In genomic region chr22:23128269-23129108, GRCh38 we compare ENCODE assay signal across 8 cellular contexts. TPM values are rescaled to one million over a fixed set of nuclear protein-coding genes. Genes with fewer than 3 reads are reported as not detected.
A peak's percentile ranks its signal among the peaks of the same experiment; 100 is the strongest.
DNase-seq lines count a peak whose midpoint lies in the region; ATAC-seq lines count a peak whose summit lies in the region.

No MANE protein-coding gene starts in this region.

- ATAC-seq in memory B cell (ENCODE audit: low read depth) (peak; percentile 96), GM18519 (IDR thresholded peaks at IDR 0.05; ENCODE audit: low FRiP score, unreplicated experiment) (no peak)

- H3K9me3 Mint-ChIP-seq in activated CD4-positive, alpha-beta memory T cell treated with anti-CD3 and anti-CD28 coated beads, Interleukin-2, amount 10 ng/mL, durations not matched to agents 7 days and 5 days = no peaks in the 10 kb centered on the region
- no peaks in the 10 kb centered on the region for H3K9me3 Mint-ChIP-seq in memory B cell

- POLR2A ChIA-PET in activated CD4-positive, alpha-beta memory T cell treated with anti-CD3 and anti-CD28 coated beads, Interleukin-2, amount 10 ng/mL, durations not matched to agents 7 days and 5 days (lab: Charles Lee) = interaction anchor here (1.3 kb wide), 1 partner anchor 9 kb away, joined by 4 read pairs; no protein-coding TSS in a partner anchor

- no peak overlapping the region for H3K27ac Mint-ChIP-seq in activated CD4-positive, alpha-beta memory T cell treated with anti-CD3 and anti-CD28 coated beads, Interleukin-2, amount 10 ng/mL, durations not matched to agents 7 days and 5 days
- H3K27ac Mint-ChIP-seq in memory B cell = no peak overlapping the region

- CTCF ChIA-PET in activated CD4-positive, alpha-beta memory T cell treated with anti-CD3 and anti-CD28 coated beads, Interleukin-2, amount 10 ng/mL, durations not matched to agents 7 days and 5 days (lab: Charles Lee) = interaction anchor here (0.9 to 4.2 kb wide), 11 partner anchors 9 to 375 kb away, joined by 3 to 72 read pairs (median 3); no protein-coding TSS in a partner anchor

- H3K4me3 Mint-ChIP-seq in activated CD4-positive, alpha-beta memory T cell treated with anti-CD3 and anti-CD28 coated beads, Interleukin-2, amount 10 ng/mL, durations not matched to agents 7 days and 5 days = no peak overlapping the region
- no peak overlapping the region for H3K4me3 Mint-ChIP-seq in memory B cell

- H3K4me1 Mint-ChIP-seq in activated CD4-positive, alpha-beta memory T cell treated with anti-CD3 and anti-CD28 coated beads, Interleukin-2, amount 10 ng/mL, durations not matched to agents 7 days and 5 days = no peaks in the 10 kb centered on the region
- peaks cover 5% of the 10 kb centered on the region for H3K4me1 Mint-ChIP-seq in memory B cell

- no peaks in the 10 kb centered on the region for H3K36me3 Mint-ChIP-seq in activated CD4-positive, alpha-beta memory T cell treated with anti-CD3 and anti-CD28 coated beads, Interleukin-2, amount 10 ng/mL, durations not matched to agents 7 days and 5 days (ENCODE audit: low read depth)
- no peaks in the 10 kb centered on the region for H3K36me3 Mint-ChIP-seq in memory B cell

- H3K27me3 Mint-ChIP-seq in activated CD4-positive, alpha-beta memory T cell treated with anti-CD3 and anti-CD28 coated beads, Interleukin-2, amount 10 ng/mL, durations not matched to agents 7 days and 5 days = peaks cover 2% of the 10 kb centered on the region
- H3K27me3 Mint-ChIP-seq in memory B cell = no peaks in the 10 kb centered on the region

- peak; percentile 77 for DNase-seq in activated gamma-delta T cell treated with Interleukin-2 at 50 U/mL for 16 hours
- no peak for DNase-seq in activated gamma-delta T cell (lab: John Stamatoyannopoulos, UW)
- DNase-seq in NCI-H524 treated with DMSO at 0.1 percent for 48 hours (lab: John Stamatoyannopoulos, UW) = peak; percentile 95
- peak; percentile 72 for DNase-seq in activated CD4-positive, alpha-beta memory T cell treated with anti-CD3 and anti-CD28 coated beads, Interleukin-2, amount 10 ng/mL, durations not matched to agents 7 days and 5 days
- peak; percentile 71 for DNase-seq in effector CD4-positive, alpha-beta T cell
- DNase-seq in memory B cell (ENCODE audit: low spot score in 2 of 2) = peak; percentile 76 to 88
- peak; percentile 60 for DNase-seq in stimulated activated CD8-positive, alpha-beta memory T cell treated with anti-CD3 and anti-CD28 coated beads, Interleukin-15, amount 100 ng/mL, for 1 hour (ENCODE audit: low read depth)

RNA-seq across cellular contexts. Expression of gene RSPH14, which starts 13.3 kb away (rescaled TPM):
- total RNA-seq in activated CD4-positive, alpha-beta memory T cell treated with anti-CD3 and anti-CD28 coated beads, Interleukin-2, amount 10 ng/mL, durations not matched to agents 7 days and 5 days = not detected

RNA-seq across cellular contexts. Expression of gene RAB36, which starts 16.8 kb away (rescaled TPM):
- total RNA-seq in activated CD4-positive, alpha-beta memory T cell treated with anti-CD3 and anti-CD28 coated beads, Interleukin-2, amount 10 ng/mL, durations not matched to agents 7 days and 5 days = under 1 TPM in 1 of 2 experiments, not detected in 1; 0.33 TPM

RNA-seq across cellular contexts. Expression of gene BCR, which starts 51.8 kb away (rescaled TPM):
- 10 to 100 TPM; 60.7 to 63.2 TPM for total RNA-seq in activated CD4-positive, alpha-beta memory T cell treated with anti-CD3 and anti-CD28 coated beads, Interleukin-2, amount 10 ng/mL, durations not matched to agents 7 days and 5 days

RNA-seq across cellular contexts. Expression of gene GNAZ, which starts 58.2 kb away (rescaled TPM):
- total RNA-seq in activated CD4-positive, alpha-beta memory T cell treated with anti-CD3 and anti-CD28 coated beads, Interleukin-2, amount 10 ng/mL, durations not matched to agents 7 days and 5 days = under 1 TPM; 0.28 to 0.53 TPM
